Comparison of ENCODE assay signal across 18 cellular contexts in genomic region chr3:9081201-9081818, GRCh38.
DNase-seq lines count a peak whose midpoint lies in the region; ATAC-seq and TF ChIP-seq lines count a peak whose summit lies in the region.
"Had no signal": no experiment of that assay in that cellular context is flagged by ENCODE, and none has a peak within 500 bp of the region (broad histone marks: within the 10 kb centered on the region; RNA-seq: fewer than 3 reads in every experiment).

No MANE protein-coding gene starts in this region.

- H3K27me3 Mint-ChIP-seq in endodermal cell (ENCODE audit: insufficient read depth) = peaks cover 2% of the 10 kb centered on the region
- peaks cover 0 to 7% of the 10 kb centered on the region in 2 donors for H3K27me3 Mint-ChIP-seq in stimulated activated naive B cell treated with anti-CD40 and anti-IgM and Interleukin-4, amounts not matched to agents 10 μg/mL and 1 μg/mL and 100 μg/mL, for 72 hours
- peaks cover 10% of the 10 kb centered on the region for H3K27me3 Mint-ChIP-seq in glutamatergic neuron (ENCODE audit: unreplicated experiment)

- WGBS in heart left ventricle, 4 donors = 84 to 100% (median 90%) methylated on average over 1 of the region's 1 CpG
- 88 to 100% methylated on average over 1 of the region's 1 CpG for WGBS in endodermal cell (ENCODE audit: insufficient coverage in 1 of 2, insufficient read length in 1 of 2), 2 experiments

- H3K27ac Mint-ChIP-seq in endodermal cell = no peak overlapping the region
- H3K27ac Mint-ChIP-seq in stimulated activated naive B cell treated with anti-CD40 and anti-IgM and Interleukin-4, amounts not matched to agents 10 μg/mL and 1 μg/mL and 100 μg/mL, for 72 hours = no peak overlapping the region
- no peak overlapping the region for H3K27ac Mint-ChIP-seq in glutamatergic neuron (ENCODE audit: unreplicated experiment)
- H3K27ac Mint-ChIP-seq: CD8-positive, alpha-beta T cell had no signal

- H3K27ac ChIP-seq in heart left ventricle = no peak overlapping the region
- no peak overlapping the region for H3K27ac ChIP-seq in endodermal cell (ENCODE audit: low read depth, low read length)
- H3K27ac ChIP-seq: A549, C4-2B, GM23248 had no signal

- no peaks in the 10 kb centered on the region for H3K36me3 ChIP-seq in heart left ventricle
- no peaks in the 10 kb centered on the region for H3K36me3 ChIP-seq in endodermal cell (ENCODE audit: control insufficient read depth, insufficient read depth, low read length)
- H3K36me3 ChIP-seq: BE2C had no signal

- intact Hi-C loops in cardiac septum (cut with DNase I) (no loop called here), heart left ventricle (cut with DNase I) (no loop called here)

- H3K4me3 Mint-ChIP-seq in endodermal cell (no peak overlapping the region), glutamatergic neuron (ENCODE audit: unreplicated experiment) (no peak overlapping the region)
- H3K4me3 Mint-ChIP-seq in stimulated activated naive B cell treated with anti-CD40 and anti-IgM and Interleukin-4, amounts not matched to agents 10 μg/mL and 1 μg/mL and 100 μg/mL, for 72 hours = no peak overlapping the region
- H3K4me3 Mint-ChIP-seq: CD8-positive, alpha-beta T cell had no signal

- ATAC-seq in heart left ventricle (no peak), HG03025 (IDR thresholded peaks at IDR 0.05; ENCODE audit: low FRiP score, unreplicated experiment) (no peak)
- peak; percentile 38 to 47 for ATAC-seq in stimulated activated naive B cell treated with anti-CD40 and anti-IgM and Interleukin-4, amounts not matched to agents 10 μg/mL and 1 μg/mL and 100 μg/mL, for 72 hours (replicated peaks)
- ATAC-seq: A549; CD8-positive, alpha-beta T cell; HCT116 had no signal

- H3K9me3 ChIP-seq in heart left ventricle (no peaks in the 10 kb centered on the region), endodermal cell (ENCODE audit: control insufficient read depth, low read length) (peaks cover 11% of the 10 kb centered on the region)
- H3K9me3 ChIP-seq: BE2C had no signal

- H3K4me1 Mint-ChIP-seq in endodermal cell = peaks cover 23% of the 10 kb centered on the region
- H3K4me1 Mint-ChIP-seq in stimulated activated naive B cell treated with anti-CD40 and anti-IgM and Interleukin-4, amounts not matched to agents 10 μg/mL and 1 μg/mL and 100 μg/mL, for 72 hours = peaks cover 8 to 11% of the 10 kb centered on the region in 2 donors
- H3K4me1 Mint-ChIP-seq in glutamatergic neuron (ENCODE audit: low read depth, unreplicated experiment) = peaks cover 14% of the 10 kb centered on the region

- TF ChIP-seq CTCF in heart left ventricle (IDR thresholded peaks at IDR 0.05) (no peak), endodermal cell (conservative IDR thresholded peaks at IDR 0.05) (no peak), glutamatergic neuron (IDR thresholded peaks at IDR 0.05; ENCODE audit: partially characterized antibody, unreplicated experiment) (no peak)

- H3K36me3 Mint-ChIP-seq in endodermal cell (ENCODE audit: low read depth) (peaks cover 2% of the 10 kb centered on the region), glutamatergic neuron (ENCODE audit: unreplicated experiment) (peaks cover 40% of the 10 kb centered on the region)
- H3K36me3 Mint-ChIP-seq in stimulated activated naive B cell treated with anti-CD40 and anti-IgM and Interleukin-4, amounts not matched to agents 10 μg/mL and 1 μg/mL and 100 μg/mL, for 72 hours = no peaks in the 10 kb centered on the region
- H3K36me3 Mint-ChIP-seq: CD8-positive, alpha-beta T cell had no signal

- H3K27me3 ChIP-seq in heart left ventricle (no peaks in the 10 kb centered on the region), endodermal cell (ENCODE audit: control insufficient read depth, insufficient read depth, low read length, poor library complexity, severe bottlenecking) (no peaks in the 10 kb centered on the region)
- H3K27me3 ChIP-seq: BE2C had no signal

- DNase-seq in cardiac septum (ENCODE audit: low spot score) (peak; percentile 19), heart left ventricle (no peak), MV-4-11 (lab: John Stamatoyannopoulos, UW) (peak; percentile 64), endodermal cell (peak; percentile 22), nucleus accumbens (lab: John Stamatoyannopoulos, UW) (no peak), glutamatergic neuron (no peak)
- DNase-seq in stimulated activated naive B cell treated with anti-CD40 and anti-IgM and Interleukin-4, amounts not matched to agents 10 μg/mL and 1 μg/mL and 100 μg/mL, for 72 hours = no peak
- DNase-seq: BE2C; CD8-positive, alpha-beta T cell; COR-L47; DND-41; GDM1; GM23248; IMR-90 had no signal

- no peak for TF ChIP-seq POLR2A in heart left ventricle (IDR thresholded peaks at IDR 0.05)

- peaks cover 23% of the 10 kb centered on the region for H3K9me3 Mint-ChIP-seq in endodermal cell
- no peaks in the 10 kb centered on the region for H3K9me3 Mint-ChIP-seq in stimulated activated naive B cell treated with anti-CD40 and anti-IgM and Interleukin-4, amounts not matched to agents 10 μg/mL and 1 μg/mL and 100 μg/mL, for 72 hours
- peaks cover 18% of the 10 kb centered on the region for H3K9me3 Mint-ChIP-seq in glutamatergic neuron (ENCODE audit: unreplicated experiment)
- H3K9me3 Mint-ChIP-seq: CD8-positive, alpha-beta T cell had no signal

- H3K4me3 ChIP-seq in heart left ventricle (no peak overlapping the region), endodermal cell (ENCODE audit: low read length) (no peak overlapping the region)
- H3K4me3 ChIP-seq: A549, GM23248 had no signal

- H3K4me1 ChIP-seq in heart left ventricle (no peaks in the 10 kb centered on the region), endodermal cell (ENCODE audit: control insufficient read depth, insufficient read depth, low read length) (peaks cover 8% of the 10 kb centered on the region)
- H3K4me1 ChIP-seq: A549, BE2C had no signal

- no peak overlapping the region for H3K9ac ChIP-seq in endodermal cell (ENCODE audit: extremely low read depth, low read length, poor library complexity, severe bottlenecking)
- H3K9ac ChIP-seq: GM23248 had no signal

Comparison
In these comparisons a context has a peak if more than half of its experiments do, and no peak if none do; other contexts are left out.
1. DNase-seq: peak in cardiac septum (single experiment), MV-4-11 (single experiment) and endodermal cell (single experiment); none in heart left ventricle (0 of 5), stimulated activated naive B cell treated with anti-CD40 and anti-IgM and Interleukin-4, amounts not matched to agents 10 μg/mL and 1 μg/mL and 100 μg/mL, for 72 hours (single experiment), nucleus accumbens (0 of 56) and glutamatergic neuron (single experiment).
2. ATAC-seq: peak in stimulated activated naive B cell treated with anti-CD40 and anti-IgM and Interleukin-4, amounts not matched to agents 10 μg/mL and 1 μg/mL and 100 μg/mL, for 72 hours (2 of 2); none in heart left ventricle (0 of 4) and HG03025 (single experiment).